In the genomic region with DNA sequence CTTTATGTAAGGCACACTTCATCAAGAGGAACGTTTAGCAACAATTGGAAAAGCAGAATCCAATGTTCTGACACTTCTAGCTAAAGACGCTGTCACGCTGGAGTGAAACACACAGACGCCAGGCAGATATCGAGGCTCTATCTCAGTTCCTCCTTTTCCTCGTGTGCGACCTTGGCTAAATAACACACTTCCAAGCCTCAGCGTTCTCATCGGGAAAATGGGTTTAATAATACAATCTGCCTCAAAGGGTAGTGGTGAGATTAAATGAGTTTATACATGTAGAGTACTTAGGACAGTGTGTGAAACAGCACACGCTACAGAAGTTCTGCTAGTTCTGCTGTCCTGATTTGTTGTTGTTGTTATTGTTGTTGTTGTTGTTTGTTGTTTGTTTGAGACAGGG, we compare ENCODE assay signal across 33 cellular contexts.
"Had no signal": no experiment of that assay in that cellular context is flagged by ENCODE, and none has a peak within 500 bp of the region (broad histone marks: within the 10 kb centered on the region; RNA-seq: fewer than 3 reads in every experiment).

No MANE protein-coding gene starts in this region.

- H3K27ac ChIP-seq: adrenal gland, ascending aorta, brain microvascular endothelial cell, breast epithelium, cardiac muscle cell had no signal

- H3K27me3 ChIP-seq: adrenal gland, ascending aorta, body of pancreas, brain microvascular endothelial cell, breast epithelium, cardiac muscle cell had no signal

- H3K9me3 ChIP-seq: adrenal gland, ascending aorta, body of pancreas, breast epithelium had no signal

- DNase-seq: activated effector memory CD4-positive, alpha-beta T cell treated with anti-CD3 and anti-CD28 coated beads, Interleukin-2, amount 50 U/mL, for 16 hours; activated effector memory CD4-positive, alpha-beta T cell treated with Interleukin-2 at 50 U/mL for 16 hours; activated gamma-delta T cell; activated gamma-delta T cell treated with Interleukin-2 at 50 U/mL for 16 hours; activated naive CD4-positive, alpha-beta T cell; activated naive CD4-positive, alpha-beta T cell treated with anti-CD3 and anti-CD28 coated beads for 36 hours; activated naive CD4-positive, alpha-beta T cell treated with anti-CD3 and anti-CD28 coated beads, Interleukin-2, amount 10 ng/mL, durations not matched to agents 7 days and 5 days; activated naive CD4-positive, alpha-beta T cell treated with anti-CD3 and anti-CD28 coated beads, Interleukin-2, amount 50 U/mL, for 16 hours; activated naive CD4-positive, alpha-beta T cell treated with Interleukin-2 at 50 U/mL for 16 hours; activated naive CD8-positive, alpha-beta T cell treated with anti-CD3 and anti-CD28 coated beads for 36 hours; activated naive CD8-positive, alpha-beta T cell treated with anti-CD3 and anti-CD28 coated beads, Interleukin-2, amount 10 ng/mL, durations not matched to agents 7 days and 5 days; activated naive CD8-positive, alpha-beta T cell treated with anti-CD3 and anti-CD28 coated beads, Interleukin-2, amount 50 U/mL, for 24 hours; activated T-cell treated with anti-CD3 and anti-CD28 coated beads, Interleukin-2, amount 50 U/mL, for 24 hours; activated T-cell treated with anti-CD3 and anti-CD28 coated beads, Interleukin-2, amount 50 U/mL, for 4 hours; activated T-cell treated with anti-CD3 and anti-CD28 coated beads, Interleukin-2, amount 50 U/mL, for 48 hours; activated T-cell treated with anti-CD3 and anti-CD28 coated beads, Interleukin-2, amount 50 U/mL, for 72 hours; adrenal gland; amniotic stem cell; amygdala; anterior cingulate cortex; aorta; brain microvascular endothelial cell; caudate nucleus; cerebellar nuclear complex had no signal

- H3K36me3 ChIP-seq: adrenal gland, ascending aorta, brain microvascular endothelial cell, breast epithelium, cardiac muscle cell had no signal

- ATAC-seq: activated naive CD4-positive, alpha-beta T cell treated with anti-CD3 and anti-CD28 coated beads, Interleukin-2, amount 50 U/mL, for 72 hours; activated naive CD8-positive, alpha-beta T cell treated with anti-CD3 and anti-CD28 coated beads, Interleukin-2, amount 50 U/mL, for 24 hours; activated T-cell treated with anti-CD3 and anti-CD28 coated beads, Interleukin-2, amount 50 U/mL, for 4 hours; activated T-cell treated with anti-CD3 and anti-CD28 coated beads, Interleukin-2, amount 50 U/mL, for 72 hours; activated T-helper 17 cell treated with anti-CD3 and anti-CD28 coated beads, Interleukin-2, amount 50 U/mL, for 72 hours had no signal

- H3K4me1 ChIP-seq: adrenal gland, ascending aorta had no signal

- FAIRE-seq: astrocyte, bronchial epithelial cell, colon had no signal

- H3K4me3 ChIP-seq: adrenal gland, ascending aorta, body of pancreas, breast epithelium, cardiac muscle cell had no signal
